In genomic region chr11:124753207-124753606, GRCh38 we compare ENCODE assay signal across 28 cellular contexts. TPM values are rescaled to one million over a fixed set of nuclear protein-coding genes. Genes with fewer than 3 reads are reported as not detected.
DNase-seq lines count a peak whose midpoint lies in the region; ATAC-seq, FAIRE-seq and TF ChIP-seq lines count a peak whose summit lies in the region.
"Had no signal": no experiment of that assay in that cellular context is flagged by ENCODE, and none has a peak within 500 bp of the region (broad histone marks: within the 10 kb centered on the region; RNA-seq: fewer than 3 reads in every experiment).

No MANE protein-coding gene starts in this region.

- no peak overlapping the region for H3K9ac ChIP-seq in GM12878 (ENCODE audit: control insufficient read depth, insufficient read depth, low read length)

- TF ChIP-seq CTCF in GM12878 (IDR thresholded peaks at IDR 0.05 in 2 of 3, conservative IDR thresholded peaks at IDR 0.05 in 1 of 3; ENCODE audit: control insufficient read depth in 2 of 3, extremely low read depth in 1 of 3, insufficient read depth in 1 of 3, low read depth in 3 of 3, low read length in 3 of 3), result no peak
- no peak for TF ChIP-seq CTCF in stomach (IDR thresholded peaks at IDR 0.05)

- POLR2A ChIA-PET in GM12878 (lab: Charles Lee), result no interaction called here

- no peak overlapping the region for H3K4me3 ChIP-seq in GM12878
- peak overlapping the region in 1 of 4 donors; percentile 54 for H3K4me3 ChIP-seq in stomach
- H3K4me3 ChIP-seq: SJSA1 had no signal

- no peak for TF ChIP-seq RAD21 in GM12878 (IDR thresholded peaks at IDR 0.05; ENCODE audit: insufficient read depth, low read depth, low read length)

- CTCF ChIA-PET in GM12878 (lab: Yijun Ruan, JAX), result interaction anchor here (0.7 to 2.2 kb wide), 4 partner anchors 40 to 346 kb away, joined by 3 to 10 read pairs (median 4); no protein-coding TSS in a partner anchor

- no peak overlapping the region for H2AFZ ChIP-seq in GM12878 (ENCODE audit: control insufficient read depth, low read depth, low read length)

- H3K36me3 ChIP-seq in GM12878 (ENCODE audit: control insufficient read depth in 2 of 2, insufficient read depth in 2 of 2, low read length in 1 of 2) (no peaks in the 10 kb centered on the region; a peak in 1 of 4 replicates), stomach (no peaks in the 10 kb centered on the region)
- H3K36me3 ChIP-seq: SJSA1 had no signal

- in situ Hi-C loops in GM12878 (cut with MboI), result no loop called here

- intact Hi-C loops in GM12878 (cut with micrococcal nuclease; ENCODE audit: unreplicated experiment), result no loop called here
- intact Hi-C loops in stomach (cut with DNase I; ENCODE audit: low total_unique reads), result no loop called here

- H3K27me3 ChIP-seq in GM12878 (replicated peaks in 1 of 2; ENCODE audit: control insufficient read depth in 2 of 2, insufficient read depth in 2 of 2, low read length in 1 of 2) (no peaks in the 10 kb centered on the region), stomach (peaks cover 0 to 78% (median 5%) of the 10 kb centered on the region in 3 donors)
- H3K27me3 ChIP-seq: SJSA1 had no signal

- no peak for TF ChIP-seq EP300 in GM12878 (IDR thresholded peaks at IDR 0.05; ENCODE audit: borderline replicate concordance in 1 of 2, control insufficient read depth in 1 of 2, low read depth in 2 of 2, low read length in 2 of 2)
- TF ChIP-seq EP300 in stomach (IDR thresholded peaks at IDR 0.05), result no peak

- no peak for TF ChIP-seq POLR2A in GM12878 (IDR thresholded peaks at IDR 0.05; ENCODE audit: low read depth, low read length)
- no peak for TF ChIP-seq POLR2A in stomach (IDR thresholded peaks at IDR 0.05)

- RAD21 ChIA-PET in GM12878 (lab: Charles Lee; ENCODE audit: unreplicated experiment), result interaction anchor here (0.8 to 1.0 kb wide), 3 partner anchors 8 to 83 kb away, joined by 3 read pairs; no protein-coding TSS in a partner anchor

- H3K4me1 ChIP-seq in GM12878 (ENCODE audit: control insufficient read depth, insufficient read depth, low read length) (peaks cover 2% of the 10 kb centered on the region; the same call in 1 of the 2 replicates), stomach (peaks cover 4 to 54% (median 52%) of the 10 kb centered on the region in 4 donors)

- DNase-seq in NCI-H82 (lab: John Stamatoyannopoulos, UW), result peak; percentile 9
- DNase-seq in NCI-H82 treated with DMSO at 0.1 percent for 48 hours (lab: John Stamatoyannopoulos, UW; ENCODE audit: unreplicated experiment), result no peak
- DNase-seq in Kasumi-1 (lab: John Stamatoyannopoulos, UW), result peak; percentile 56 to 61
- no peak for DNase-seq in GM12878 (ENCODE audit: low read depth, low spot score)
- DNase-seq in stomach, result no peak
- DNase-seq: activated CD4-positive, CD25-positive, alpha-beta regulatory T cell treated with anti-CD3 and anti-CD28 coated beads, Interleukin-2, amount 50 U/mL, for 72 hours; activated CD8-positive, alpha-beta T cell treated with anti-CD3 and anti-CD28 coated beads, Interleukin-2, amount 10 ng/mL, durations not matched to agents 7 days and 5 days; activated naive CD4-positive, alpha-beta T cell treated with anti-CD3 and anti-CD28 coated beads, Interleukin-2, amount 10 ng/mL, durations not matched to agents 7 days and 5 days; activated T-cell treated with anti-CD3 and anti-CD28 coated beads, Interleukin-2, amount 50 U/mL, for 24 hours; aorta; Calu3; central memory CD4-positive, alpha-beta T cell; foreskin melanocyte; GOT3; hypothalamus; naive B cell; NCI-H1417; NCI-H2171; NCI-H526; stimulated activated CD4-positive, alpha-beta T cell treated with anti-CD3 and anti-CD28 coated beads, Interleukin-4, amount 100 ng/mL, for 4 hours had no signal

- H3K27ac ChIP-seq in GM12878 (ENCODE audit: control insufficient read depth, insufficient read depth) (no peak overlapping the region), stomach (peak overlapping the region; percentile 56 to 98 (median 96))
- H3K27ac ChIP-seq: SJSA1 had no signal

- no TSS peak for BruUV-seq in GM12878 (replicated peaks; lab: Mats Ljungman, UMichigan)

- H3K79me2 ChIP-seq in GM12878 (ENCODE audit: control insufficient read depth, insufficient read depth, low read length), result peaks cover 8% of the 10 kb centered on the region

- H3K9me3 ChIP-seq in GM12878 (replicated peaks; ENCODE audit: control insufficient read depth, insufficient read depth, low read length), result no peaks in the 10 kb centered on the region
- no peaks in the 10 kb centered on the region for H3K9me3 ChIP-seq in stomach
- H3K9me3 ChIP-seq: SJSA1 had no signal

- ATAC-seq in GM12878 (no peak), GM19452 (IDR thresholded peaks at IDR 0.05; ENCODE audit: unreplicated experiment) (no peak), HG03457 (IDR thresholded peaks at IDR 0.05; ENCODE audit: unreplicated experiment) (no peak), HG02610 (IDR thresholded peaks at IDR 0.05; ENCODE audit: unreplicated experiment) (no peak)
- ATAC-seq: activated CD8-positive, alpha-beta T cell treated with anti-CD3 and anti-CD28 coated beads, Interleukin-2, amount 10 ng/mL, durations not matched to agents 7 days and 5 days had no signal

- SMC1A ChIA-PET in GM12878 (lab: Charles Lee; ENCODE audit: uncharacterized antibody, unreplicated experiment), result interaction anchor here (1.1 to 1.5 kb wide), 2 partner anchors 20 to 82 kb away, joined by 3 read pairs; no protein-coding TSS in a partner anchor

- H3K4me2 ChIP-seq in GM12878 (ENCODE audit: control insufficient read depth, insufficient read depth), result no peak overlapping the region

- H4K20me1 ChIP-seq in GM12878 (ENCODE audit: control insufficient read depth, insufficient read depth), result no peaks in the 10 kb centered on the region

- no peak for FAIRE-seq in GM12878 (lab: Jason Lieb, UNC)
- FAIRE-seq: A204.1, G401.6, keratinocyte had no signal

RNA-seq across cellular contexts. Expression of gene VSIG2, which starts 1.2 kb away (rescaled TPM):
- 0.46 TPM in 1 of 2 replicates, not detected in the other for total RNA-seq in GM12878 (2013; cell fraction: nucleolus; rRNA removed)
- not detected in 2 replicates for total RNA-seq in GM12878 (2014; rRNA removed)
- 0.13 TPM in 1 of 2 replicates, not detected in the other for total RNA-seq in GM12878 (2014; rRNA removed; fragmentation: Illumina TruSeq; extraction: Trizol)
- total RNA-seq in GM12878 (2021), result 0.31 and 0.40 TPM in 2 replicates
- polyA plus RNA-seq in GM12878 (2011; ENCODE audit: low read depth), result not detected
- polyA plus RNA-seq in GM12878 (2011; rRNA removed), result 0.12 and 0.15 TPM in 2 replicates
- 0.07 TPM in 1 of 2 replicates, not detected in the other for polyA plus RNA-seq in GM12878 (2011; cell fraction: cytosol; rRNA removed)
- 0.41 and 1.0 TPM in 2 replicates for polyA plus RNA-seq in GM12878 (2011; cell fraction: nucleus; rRNA removed)
- polyA plus RNA-seq in GM12878 (2012), result 0.14 TPM in 1 of 2 replicates, not detected in the other
- polyA plus RNA-seq in GM12878 (2014; fragmentation: Illumina TruSeq; extraction: Trizol), result not detected in 2 replicates
- not detected for polyA plus RNA-seq in GM12878 (2014; fragmentation: Nextera tagmentation; extraction: Ambion mirVana)
- polyA plus RNA-seq in GM12878 (2014; rRNA removed), result 0.15 and 0.27 TPM in 2 replicates
- polyA plus RNA-seq in GM12878 (2016; fragmentation: Nextera tagmentation; extraction: Ambion mirVana), result under 1 TPM in 1 of 2 experiments, not detected in 1; 0.19 TPM
- not detected in 2 replicates for polyA minus RNA-seq in GM12878 (2011; rRNA and poly(A)+ RNA removed)
- not detected in 2 replicates for polyA minus RNA-seq in GM12878 (2011; cell fraction: cytosol; rRNA and poly(A)+ RNA removed)
- not detected in 2 replicates for polyA minus RNA-seq in GM12878 (2011; cell fraction: nucleus; rRNA and poly(A)+ RNA removed)
- 100 to 1,000 TPM in 3 of 5 donors, 10 to 100 TPM in 2; 80.5 to 419 (median 147) TPM for total RNA-seq in stomach
- 100 to 1,000 TPM; 178 to 219 (median 196) TPM for polyA plus RNA-seq in stomach
- total RNA-seq: activated CD8-positive, alpha-beta T cell treated with anti-CD3 and anti-CD28 coated beads, Interleukin-2, amount 10 ng/mL, durations not matched to agents 7 days and 5 days; Calu3; SJSA1 had no signal
- polyA plus RNA-seq: BJ, keratinocyte had no signal

RNA-seq across cellular contexts. Expression of gene ESAM, which starts 8.9 kb away (rescaled TPM):
- total RNA-seq in GM12878 (2013; cell fraction: nucleolus; rRNA removed), result 17.0 and 18.6 TPM in 2 replicates
- 16.3 and 20.6 TPM in 2 replicates for total RNA-seq in GM12878 (2014; rRNA removed)
- total RNA-seq in GM12878 (2014; rRNA removed; fragmentation: Illumina TruSeq; extraction: Trizol), result 9.2 and 9.4 TPM in 2 replicates
- total RNA-seq in GM12878 (2021), result 26.1 and 26.9 TPM in 2 replicates
- polyA plus RNA-seq in GM12878 (2011; ENCODE audit: low read depth), result 7.7 TPM
- 5.7 and 15.3 TPM in 2 replicates for polyA plus RNA-seq in GM12878 (2011; rRNA removed)
- polyA plus RNA-seq in GM12878 (2011; cell fraction: cytosol; rRNA removed), result 12.8 and 13.5 TPM in 2 replicates
- 32.4 and 38.8 TPM in 2 replicates for polyA plus RNA-seq in GM12878 (2011; cell fraction: nucleus; rRNA removed)
- polyA plus RNA-seq in GM12878 (2012), result 17.7 and 20.4 TPM in 2 replicates
- 14.4 and 18.4 TPM in 2 replicates for polyA plus RNA-seq in GM12878 (2014; fragmentation: Illumina TruSeq; extraction: Trizol)
- 1 to 10 TPM; 2.7 to 6.9 TPM for polyA plus RNA-seq in GM12878 (2014; fragmentation: Nextera tagmentation; extraction: Ambion mirVana)
- polyA plus RNA-seq in GM12878 (2014; rRNA removed), result 22.3 and 24.6 TPM in 2 replicates
- 10 to 100 TPM; 34.2 to 43.6 TPM for polyA plus RNA-seq in GM12878 (2016; fragmentation: Nextera tagmentation; extraction: Ambion mirVana)
- 6.6 and 9.7 TPM in 2 replicates for polyA minus RNA-seq in GM12878 (2011; rRNA and poly(A)+ RNA removed)
- polyA minus RNA-seq in GM12878 (2011; cell fraction: cytosol; rRNA and poly(A)+ RNA removed), result 2.5 and 2.9 TPM in 2 replicates
- polyA minus RNA-seq in GM12878 (2011; cell fraction: nucleus; rRNA and poly(A)+ RNA removed), result 7.5 and 9.0 TPM in 2 replicates
- total RNA-seq in stomach, result 10 to 100 TPM in 1 of 5 donors, 1 to 10 TPM in 4; 4.1 to 11.3 (median 9.4) TPM
- 10 to 100 TPM in 2 of 3 donors, 1 to 10 TPM in 1; 8.1 to 19.6 (median 13.9) TPM for polyA plus RNA-seq in stomach

RNA-seq across cellular contexts. Expression of gene NRGN, which starts 13.5 kb away (rescaled TPM):
- total RNA-seq in GM12878 (2013; cell fraction: nucleolus; rRNA removed), result not detected in 2 replicates
- total RNA-seq in GM12878 (2014; rRNA removed), result 0.49 and 1.1 TPM in 2 replicates
- total RNA-seq in GM12878 (2014; rRNA removed; fragmentation: Illumina TruSeq; extraction: Trizol), result 0.36 TPM in 1 of 2 replicates, not detected in the other
- 2.7 and 3.2 TPM in 2 replicates for total RNA-seq in GM12878 (2021)
- polyA plus RNA-seq in GM12878 (2011; ENCODE audit: low read depth), result 0.84 TPM
- 0.97 and 2.1 TPM in 2 replicates for polyA plus RNA-seq in GM12878 (2011; rRNA removed)
- polyA plus RNA-seq in GM12878 (2011; cell fraction: cytosol; rRNA removed), result 4.2 and 5.7 TPM in 2 replicates
- 9.3 and 10.5 TPM in 2 replicates for polyA plus RNA-seq in GM12878 (2011; cell fraction: nucleus; rRNA removed)
- 2.3 and 2.8 TPM in 2 replicates for polyA plus RNA-seq in GM12878 (2012)
- 1.2 TPM in 1 of 2 replicates, not detected in the other for polyA plus RNA-seq in GM12878 (2014; fragmentation: Illumina TruSeq; extraction: Trizol)
- polyA plus RNA-seq in GM12878 (2014; fragmentation: Nextera tagmentation; extraction: Ambion mirVana), result not detected
- 2.8 and 3.5 TPM in 2 replicates for polyA plus RNA-seq in GM12878 (2014; rRNA removed)
- 1 to 10 TPM in 1 of 2 experiments, under 1 TPM in 1; 0.92 to 1.1 TPM for polyA plus RNA-seq in GM12878 (2016; fragmentation: Nextera tagmentation; extraction: Ambion mirVana)
- 0.88 and 0.95 TPM in 2 replicates for polyA minus RNA-seq in GM12878 (2011; rRNA and poly(A)+ RNA removed)
- polyA minus RNA-seq in GM12878 (2011; cell fraction: cytosol; rRNA and poly(A)+ RNA removed), result 2.0 and 2.1 TPM in 2 replicates
- 1.9 and 2.4 TPM in 2 replicates for polyA minus RNA-seq in GM12878 (2011; cell fraction: nucleus; rRNA and poly(A)+ RNA removed)
- under 1 TPM in 2 of 5 donors, not detected in 3; 0.37 to 0.87 TPM for total RNA-seq in stomach
- polyA plus RNA-seq in stomach, result 1 to 10 TPM in 2 of 3 donors, not detected in 1; 3.1 to 5.5 TPM

RNA-seq across cellular contexts. Expression of gene MSANTD2, which starts 47.0 kb away (rescaled TPM):
- total RNA-seq in GM12878 (2013; cell fraction: nucleolus; rRNA removed), result 9.9 and 13.0 TPM in 2 replicates
- 12.0 and 13.7 TPM in 2 replicates for total RNA-seq in GM12878 (2014; rRNA removed)
- 10.6 and 11.2 TPM in 2 replicates for total RNA-seq in GM12878 (2014; rRNA removed; fragmentation: Illumina TruSeq; extraction: Trizol)
- 8.7 and 9.0 TPM in 2 replicates for total RNA-seq in GM12878 (2021)
- 3.1 TPM for polyA plus RNA-seq in GM12878 (2011; ENCODE audit: low read depth)
- 7.2 and 10.4 TPM in 2 replicates for polyA plus RNA-seq in GM12878 (2011; rRNA removed)
- polyA plus RNA-seq in GM12878 (2011; cell fraction: cytosol; rRNA removed), result 3.4 and 3.9 TPM in 2 replicates
- polyA plus RNA-seq in GM12878 (2011; cell fraction: nucleus; rRNA removed), result 12.3 and 14.2 TPM in 2 replicates
- 3.2 and 5.0 TPM in 2 replicates for polyA plus RNA-seq in GM12878 (2012)
- polyA plus RNA-seq in GM12878 (2014; fragmentation: Illumina TruSeq; extraction: Trizol), result 11.6 and 17.5 TPM in 2 replicates
- 1 to 10 TPM; 3.0 to 4.1 TPM for polyA plus RNA-seq in GM12878 (2014; fragmentation: Nextera tagmentation; extraction: Ambion mirVana)
- 12.4 and 13.8 TPM in 2 replicates for polyA plus RNA-seq in GM12878 (2014; rRNA removed)
- polyA plus RNA-seq in GM12878 (2016; fragmentation: Nextera tagmentation; extraction: Ambion mirVana), result 1 to 10 TPM; 6.4 to 7.0 TPM
- polyA minus RNA-seq in GM12878 (2011; rRNA and poly(A)+ RNA removed), result 1.8 and 1.9 TPM in 2 replicates
- 3.6 and 4.0 TPM in 2 replicates for polyA minus RNA-seq in GM12878 (2011; cell fraction: cytosol; rRNA and poly(A)+ RNA removed)
- polyA minus RNA-seq in GM12878 (2011; cell fraction: nucleus; rRNA and poly(A)+ RNA removed), result 5.3 and 9.5 TPM in 2 replicates
- 10 to 100 TPM in 3 of 5 donors, 1 to 10 TPM in 2; 3.2 to 40.2 (median 20.9) TPM for total RNA-seq in stomach
- 10 to 100 TPM in 1 of 3 donors, 1 to 10 TPM in 2; 2.8 to 11.3 (median 3.1) TPM for polyA plus RNA-seq in stomach

Comparison
In these comparisons a context has a peak if more than half of its experiments do, and no peak if none do; other contexts are left out.
1. DNase-seq: peak in NCI-H82 (single experiment) and Kasumi-1 (2 of 2); none in NCI-H82 treated with DMSO at 0.1 percent for 48 hours (single experiment), GM12878 (single experiment) and stomach (single experiment).
2. RNA of gene VSIG2, which starts 1.2 kb away (total RNA-seq): 80.5 to 419 TPM in stomach; 0.13 to 0.46 TPM in GM12878; every median in the first group is over 10 times any median in the second.